Comparison of ENCODE assay signal across 8 cellular contexts in genomic region chr16:30557397-30557949, GRCh38. TPM values are rescaled to one million over a fixed set of nuclear protein-coding genes. Genes with fewer than 3 reads are reported as not detected.
A peak's percentile ranks its signal among the peaks of the same experiment; 100 is the strongest.
DNase-seq lines count a peak whose midpoint lies in the region; ATAC-seq and TF ChIP-seq lines count a peak whose summit lies in the region.

No MANE protein-coding gene starts in this region.

- no peaks in the 10 kb centered on the region for H3K9me3 ChIP-seq in sigmoid colon

- peak; percentile 32 for DNase-seq in activated CD8-positive, alpha-beta T cell treated with anti-CD3 and anti-CD28 coated beads, Interleukin-2, amount 10 ng/mL, durations not matched to agents 7 days and 5 days
- DNase-seq in glutamatergic neuron: no peak
- DNase-seq in sigmoid colon: peak; percentile 75
- DNase-seq in cortex of kidney (lab: John Stamatoyannopoulos, UW): no peak
- DNase-seq in NCI-H146 treated with DMSO at 0.1 percent for 48 hours (lab: John Stamatoyannopoulos, UW; ENCODE audit: unreplicated experiment): no peak
- DNase-seq in SHP77 treated with DMSO at 0.1 percent for 48 hours (lab: John Stamatoyannopoulos, UW): no peak

- peaks cover 0 to 33% (median 28%) of the 10 kb centered on the region in 4 donors for H3K4me1 ChIP-seq in sigmoid colon

- 3 to 7% methylated on average over 25 of the region's 25 CpGs for WGBS in sigmoid colon, 2 donors

- TF ChIP-seq CTCF in glutamatergic neuron (IDR thresholded peaks at IDR 0.05; ENCODE audit: partially characterized antibody, unreplicated experiment) (no peak), sigmoid colon (IDR thresholded peaks at IDR 0.05) (no peak)

- H3K27ac ChIP-seq in sigmoid colon: peak overlapping the region; percentile 89 to 98 (median 96)

- peak overlapping the region; percentile 86 for H3K27ac Mint-ChIP-seq in activated CD8-positive, alpha-beta T cell treated with anti-CD3 and anti-CD28 coated beads, Interleukin-2, amount 10 ng/mL, durations not matched to agents 7 days and 5 days
- H3K27ac Mint-ChIP-seq in glutamatergic neuron (ENCODE audit: unreplicated experiment): peak overlapping the region; percentile 92

- H3K4me3 Mint-ChIP-seq in activated CD8-positive, alpha-beta T cell treated with anti-CD3 and anti-CD28 coated beads, Interleukin-2, amount 10 ng/mL, durations not matched to agents 7 days and 5 days: peak overlapping the region; percentile 87
- peak overlapping the region; percentile 86 for H3K4me3 Mint-ChIP-seq in glutamatergic neuron (ENCODE audit: unreplicated experiment)

- no peak for TF ChIP-seq EP300 in sigmoid colon (IDR thresholded peaks at IDR 0.05)

- intact Hi-C loops in sigmoid colon (cut with DNase I): loop anchor here (1.0 to 5.0 kb wide), 2 partner anchors 22 to 75 kb away; no protein-coding TSS in a partner anchor

- no peak for TF ChIP-seq POLR2A in sigmoid colon (IDR thresholded peaks at IDR 0.05)

- peaks cover 38% of the 10 kb centered on the region for H3K36me3 Mint-ChIP-seq in activated CD8-positive, alpha-beta T cell treated with anti-CD3 and anti-CD28 coated beads, Interleukin-2, amount 10 ng/mL, durations not matched to agents 7 days and 5 days (ENCODE audit: low read depth)
- peaks cover 11% of the 10 kb centered on the region for H3K36me3 Mint-ChIP-seq in glutamatergic neuron (ENCODE audit: unreplicated experiment)

- peaks cover 3% of the 10 kb centered on the region for H3K27me3 Mint-ChIP-seq in activated CD8-positive, alpha-beta T cell treated with anti-CD3 and anti-CD28 coated beads, Interleukin-2, amount 10 ng/mL, durations not matched to agents 7 days and 5 days (ENCODE audit: low read depth)
- H3K27me3 Mint-ChIP-seq in glutamatergic neuron (ENCODE audit: unreplicated experiment): peaks cover 11% of the 10 kb centered on the region

- peaks cover 11 to 24% (median 13%) of the 10 kb centered on the region in 4 donors for H3K36me3 ChIP-seq in sigmoid colon

- H3K4me3 ChIP-seq in sigmoid colon: peak overlapping the region; percentile 49 to 87 (median 84)

- CTCF ChIA-PET in activated CD8-positive, alpha-beta T cell treated with anti-CD3 and anti-CD28 coated beads, Interleukin-2, amount 10 ng/mL, durations not matched to agents 7 days and 5 days (lab: Charles Lee): interaction anchor here (0.8 to 6.0 kb wide), 21 partner anchors 9 to 148 kb away, joined by 3 to 76 read pairs (median 4); partner anchors contain the start of genes DCTPP1, PRR14, ZNF688 and ZNF747

- peaks cover 51% of the 10 kb centered on the region for H3K4me1 Mint-ChIP-seq in activated CD8-positive, alpha-beta T cell treated with anti-CD3 and anti-CD28 coated beads, Interleukin-2, amount 10 ng/mL, durations not matched to agents 7 days and 5 days (ENCODE audit: low read depth)
- peaks cover 26% of the 10 kb centered on the region for H3K4me1 Mint-ChIP-seq in glutamatergic neuron (ENCODE audit: low read depth, unreplicated experiment)

- no peaks in the 10 kb centered on the region for H3K27me3 ChIP-seq in sigmoid colon

- peak; percentile 14 for ATAC-seq in GM18517 (IDR thresholded peaks at IDR 0.05; ENCODE audit: unreplicated experiment)
- peak; percentile 23 for ATAC-seq in HG02943 (IDR thresholded peaks at IDR 0.05; ENCODE audit: low read depth, unreplicated experiment)
- ATAC-seq in activated CD8-positive, alpha-beta T cell treated with anti-CD3 and anti-CD28 coated beads, Interleukin-2, amount 10 ng/mL, durations not matched to agents 7 days and 5 days: peak; percentile 0

- POLR2A ChIA-PET in activated CD8-positive, alpha-beta T cell treated with anti-CD3 and anti-CD28 coated beads, Interleukin-2, amount 10 ng/mL, durations not matched to agents 7 days and 5 days (lab: Charles Lee): interaction anchor here (0.6 to 3.5 kb wide), 18 partner anchors 10 to 1628 kb away, joined by 3 to 80 read pairs (median 4); partner anchors contain the start of genes DCTPP1, FUS, ZNF688 and ZNF689

- no peaks in the 10 kb centered on the region for H3K9me3 Mint-ChIP-seq in activated CD8-positive, alpha-beta T cell treated with anti-CD3 and anti-CD28 coated beads, Interleukin-2, amount 10 ng/mL, durations not matched to agents 7 days and 5 days (ENCODE audit: insufficient read depth)
- H3K9me3 Mint-ChIP-seq in glutamatergic neuron (ENCODE audit: unreplicated experiment): peaks cover 12% of the 10 kb centered on the region

RNA-seq across cellular contexts. Expression of gene ZNF764, which starts 0.7 kb away (rescaled TPM):
- 10 to 100 TPM; 15.2 to 15.4 TPM for total RNA-seq in activated CD8-positive, alpha-beta T cell treated with anti-CD3 and anti-CD28 coated beads, Interleukin-2, amount 10 ng/mL, durations not matched to agents 7 days and 5 days
- 39.0 TPM for total RNA-seq in glutamatergic neuron (ENCODE audit: unreplicated experiment)
- total RNA-seq in sigmoid colon: 1 to 10 TPM; 6.1 to 8.6 (median 8.1) TPM
- polyA plus RNA-seq in sigmoid colon: 1 to 10 TPM; 3.5 to 7.7 (median 4.8) TPM

RNA-seq across cellular contexts. Expression of gene ZNF688, which starts 14.0 kb away (rescaled TPM):
- total RNA-seq in activated CD8-positive, alpha-beta T cell treated with anti-CD3 and anti-CD28 coated beads, Interleukin-2, amount 10 ng/mL, durations not matched to agents 7 days and 5 days: 10 to 100 TPM; 12.5 to 13.4 TPM
- total RNA-seq in glutamatergic neuron (ENCODE audit: unreplicated experiment) (18.7 TPM), sigmoid colon (10 to 100 TPM; 21.9 to 32.8 (median 25.4) TPM)
- polyA plus RNA-seq in sigmoid colon: 10 to 100 TPM; 16.7 to 22.8 (median 18.0) TPM

RNA-seq across cellular contexts. Expression of gene ZNF747, which starts 22.8 kb away (rescaled TPM):
- 10 to 100 TPM in 1 of 2 experiments, 1 to 10 TPM in 1; 8.9 to 10.8 TPM for total RNA-seq in activated CD8-positive, alpha-beta T cell treated with anti-CD3 and anti-CD28 coated beads, Interleukin-2, amount 10 ng/mL, durations not matched to agents 7 days and 5 days
- total RNA-seq in glutamatergic neuron (ENCODE audit: unreplicated experiment): 15.1 TPM
- total RNA-seq in sigmoid colon: 10 to 100 TPM; 10.3 to 15.5 (median 13.1) TPM
- 10 to 100 TPM in 1 of 3 donors, 1 to 10 TPM in 2; 6.0 to 12.0 (median 8.3) TPM for polyA plus RNA-seq in sigmoid colon

RNA-seq across cellular contexts. Expression of gene ZNF785, which starts 28.0 kb away (rescaled TPM):
- total RNA-seq in activated CD8-positive, alpha-beta T cell treated with anti-CD3 and anti-CD28 coated beads, Interleukin-2, amount 10 ng/mL, durations not matched to agents 7 days and 5 days: 10 to 100 TPM; 11.7 to 13.7 TPM
- total RNA-seq in glutamatergic neuron (ENCODE audit: unreplicated experiment) (58.4 TPM), sigmoid colon (10 to 100 TPM in 1 of 4 donors, 1 to 10 TPM in 3; 5.9 to 19.9 (median 7.9) TPM)
- polyA plus RNA-seq in sigmoid colon: 1 to 10 TPM in 2 of 3 donors, under 1 TPM in 1; 0.92 to 9.5 (median 2.4) TPM

RNA-seq across cellular contexts. Expression of gene ZNF768, which starts 31.1 kb away (rescaled TPM):
- total RNA-seq in activated CD8-positive, alpha-beta T cell treated with anti-CD3 and anti-CD28 coated beads, Interleukin-2, amount 10 ng/mL, durations not matched to agents 7 days and 5 days: 1 to 10 TPM; 6.7 to 7.0 TPM
- total RNA-seq in glutamatergic neuron (ENCODE audit: unreplicated experiment): 45.6 TPM
- 10 to 100 TPM; 32.4 to 55.9 (median 42.7) TPM for total RNA-seq in sigmoid colon
- polyA plus RNA-seq in sigmoid colon: 10 to 100 TPM; 46.2 to 61.0 (median 54.8) TPM

Comparison
In these comparisons a context has a peak if more than half of its experiments do, and no peak if none do; other contexts are left out.
1. DNase-seq: peak in activated CD8-positive, alpha-beta T cell treated with anti-CD3 and anti-CD28 coated beads, Interleukin-2, amount 10 ng/mL, durations not matched to agents 7 days and 5 days (single experiment) and sigmoid colon (single experiment); none in glutamatergic neuron (single experiment), cortex of kidney (single experiment), NCI-H146 treated with DMSO at 0.1 percent for 48 hours (single experiment) and SHP77 treated with DMSO at 0.1 percent for 48 hours (single experiment).
2. Peak in every context shown above with its lines, with median percentiles within 50 percentile points of each other: ATAC-seq.